In the genomic region with DNA sequence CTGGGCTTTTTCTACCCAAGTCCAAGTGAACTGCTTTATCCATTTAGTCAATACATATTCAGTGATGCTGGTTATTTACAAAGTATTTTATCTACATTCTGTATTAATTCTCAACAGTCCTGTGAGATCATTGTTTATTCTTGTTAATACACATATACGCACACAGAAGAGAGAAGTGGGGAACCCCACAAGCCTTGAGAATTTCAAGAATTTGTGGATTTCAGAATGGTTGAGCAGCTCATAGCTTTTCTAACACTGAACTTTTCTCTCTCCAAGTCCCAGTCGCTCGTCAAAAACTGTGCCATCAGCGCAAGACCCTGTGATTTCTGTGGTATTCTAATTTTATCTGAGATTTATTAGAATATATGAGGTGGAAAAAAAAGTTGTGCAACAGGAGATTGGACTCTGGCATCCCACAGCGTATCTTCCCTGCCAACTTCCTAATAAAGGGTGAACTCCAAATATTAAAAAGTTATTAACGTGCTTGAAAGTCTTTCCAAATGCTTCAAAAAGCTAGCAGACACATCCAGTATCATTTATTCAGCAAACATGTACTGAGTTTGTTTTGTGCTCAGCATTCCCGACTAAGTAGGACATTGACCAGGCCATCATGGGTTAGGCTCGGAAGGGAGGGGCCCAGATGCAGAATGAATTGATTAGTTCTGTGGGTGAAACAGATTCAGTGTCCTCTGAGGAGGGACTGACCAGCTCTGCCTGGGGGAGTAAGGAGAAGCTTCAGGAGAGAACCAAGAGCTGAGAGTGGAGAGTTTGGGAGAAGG, we compare ENCODE assay signal across 12 cellular contexts.
DNase-seq lines count a peak whose midpoint lies in the region; ATAC-seq, FAIRE-seq and TF ChIP-seq lines count a peak whose summit lies in the region.
"Had no signal": no experiment of that assay in that cellular context is flagged by ENCODE, and none has a peak within 500 bp of the region (broad histone marks: within the 10 kb centered on the region; RNA-seq: fewer than 3 reads in every experiment).

No MANE protein-coding gene starts in this region.

- H4K5ac ChIP-seq in IMR-90 (ENCODE audit: low read depth, low read length) (peak overlapping the region; percentile 42; the same call in 1 of the 2 replicates), H1 (ENCODE audit: insufficient read length, low read depth, low read length) (no peak overlapping the region)

- H3K18ac ChIP-seq in IMR-90 (ENCODE audit: low read depth, low read length) (peak overlapping the region; percentile 87), H1 (ENCODE audit: extremely low read depth, low read length) (no peak overlapping the region)

- H2AK5ac ChIP-seq in IMR-90 (ENCODE audit: low read depth, low read length) (peak overlapping the region; percentile 81), H1 (ENCODE audit: low read depth, low read length) (0 out of 2 replicates have a peak overlapping the region, but pooled peaks have one; percentile 14)

- H3K79me1 ChIP-seq in IMR-90 (ENCODE audit: low read depth in 1 of 2, low read length in 2 of 2) = peaks cover 25 to 82% of the 10 kb centered on the region in 2 experiments
- H3K79me1 ChIP-seq in H1 (ENCODE audit: low read depth, low read length) = no peaks in the 10 kb centered on the region

- DNase-seq in IMR-90 (peak; percentile 91), H1 (ENCODE audit: low read depth in 1 of 2, low spot score in 2 of 2) (no peak), testis (no peak), KG1 (lab: John Stamatoyannopoulos, UW) (no peak)
- DNase-seq in activated CD4-positive, alpha-beta T cell treated with anti-CD3 and anti-CD28 coated beads, Interleukin-2, amount 50 U/mL, for 1 hour = no peak
- DNase-seq in stimulated activated naive CD4-positive, alpha-beta T cell treated with Interleukin-2 at 50 U/mL for 16 hours (lab: John Stamatoyannopoulos, UW) = no peak
- DNase-seq: activated B cell treated with CpG ODN at 0.5 μM for 24 hours; activated naive CD8-positive, alpha-beta T cell treated with anti-CD3 and anti-CD28 coated beads, Interleukin-2, amount 10 ng/mL, durations not matched to agents 7 days and 5 days; C1 segment of cervical spinal cord; DMS79 had no signal

- H3K27me3 ChIP-seq in IMR-90 (ENCODE audit: control insufficient read depth, insufficient read depth, low read length) (no peaks in the 10 kb centered on the region), H1 (replicated peaks in 1 of 4; ENCODE audit: control insufficient read depth in 3 of 4, extremely low read depth in 1 of 4, insufficient read depth in 3 of 4, low read length in 3 of 4) (no peaks in the 10 kb centered on the region), muscle layer of colon (ENCODE audit: control insufficient read depth in 1 of 2, insufficient read depth in 2 of 2, low read length in 2 of 2) (no peaks in the 10 kb centered on the region), testis (no peaks in the 10 kb centered on the region)

- peaks cover 0 to 25% of the 10 kb centered on the region in 2 experiments; a peak in 2 of 4 replicates for H3K79me2 ChIP-seq in H1 (ENCODE audit: control insufficient read depth in 1 of 2, insufficient read depth in 2 of 2, low read length in 2 of 2)

- H2BK20ac ChIP-seq in IMR-90 (ENCODE audit: low read depth, low read length) (peak overlapping the region; percentile 75), H1 (ENCODE audit: low read length) (peak overlapping the region; percentile 77; the same call in 1 of the 2 replicates)

- CTCF ChIA-PET in IMR-90 (lab: Yijun Ruan, JAX) (no interaction called here), H1 (lab: Charles Lee; ENCODE audit: partially characterized antibody) (interaction anchor here (0.6 to 4.9 kb wide), 5 partner anchors 8 to 351 kb away, joined by 3 to 26 read pairs (median 4); no protein-coding TSS in a partner anchor)

- H3K14ac ChIP-seq in IMR-90 (replicated peaks; ENCODE audit: low read depth, low read length) (peak overlapping the region; percentile 81), H1 (ENCODE audit: insufficient read length) (no peak overlapping the region)

- H3K56ac ChIP-seq in IMR-90 (ENCODE audit: extremely low read depth, insufficient read depth, low read length) (peak overlapping the region; percentile 64; the same call in 1 of the 2 replicates), H1 (replicated peaks; ENCODE audit: insufficient read length, low read depth, low read length) (no peak overlapping the region)

- no peak for FAIRE-seq in H1 (lab: Jason Lieb, UNC)

- ATAC-seq in IMR-90 (ENCODE audit: low read depth) (peak; percentile 64), GM18517 (IDR thresholded peaks at IDR 0.05; ENCODE audit: unreplicated experiment) (no peak)

- H4K8ac ChIP-seq in IMR-90 (ENCODE audit: low read depth in 2 of 2, low read length in 2 of 2) (peak overlapping the region; percentile 70 to 85), H1 (ENCODE audit: extremely low read depth, insufficient read depth, low read length) (no peak overlapping the region)

- peak overlapping the region; percentile 92 for H3K4ac ChIP-seq in IMR-90 (ENCODE audit: low read depth, low read length)
- no peak overlapping the region for H3K4ac ChIP-seq in H1 (replicated peaks; ENCODE audit: insufficient read length, low read depth, low read length)

- POLR2A ChIA-PET in IMR-90 (lab: Charles Lee; ENCODE audit: unreplicated experiment) = interaction anchor here (0.6 to 0.8 kb wide), 2 partner anchors 10 to 13 kb away, joined by 3 read pairs; no protein-coding TSS in a partner anchor
- POLR2A ChIA-PET in H1 (lab: Charles Lee; ENCODE audit: partially characterized antibody) = interaction anchor here (0.9 to 1.7 kb wide), 3 partner anchors 8 to 12 kb away, joined by 3 to 15 read pairs (median 4); no protein-coding TSS in a partner anchor

- 0 out of 2 replicates have a peak overlapping the region, but pooled peaks have one; percentile 31 for H2BK12ac ChIP-seq in H1 (ENCODE audit: low read depth, low read length)

- H3K23me2 ChIP-seq in H1 (ENCODE audit: low read depth, low read length) = no peaks in the 10 kb centered on the region

- H2BK120ac ChIP-seq in IMR-90 (ENCODE audit: low read depth, low read length) (peak overlapping the region; percentile 84), H1 (replicated peaks; ENCODE audit: low read depth, low read length) (no peak overlapping the region)

- no TSS peak for BruUV-seq in IMR-90 (replicated peaks; lab: Mats Ljungman, UMichigan)

- H3K36me3 ChIP-seq in IMR-90 (ENCODE audit: control insufficient read depth, insufficient read depth, low read length) = peaks cover 15% of the 10 kb centered on the region
- H3K36me3 ChIP-seq in H1 (ENCODE audit: control insufficient read depth in 2 of 4, insufficient read depth in 4 of 4, low read length in 3 of 4) = no peaks in the 10 kb centered on the region
- peaks cover 15% of the 10 kb centered on the region for H3K36me3 ChIP-seq in muscle layer of colon (ENCODE audit: insufficient read depth, low read length)
- no peaks in the 10 kb centered on the region for H3K36me3 ChIP-seq in testis (ENCODE audit: low read depth, missing control alignments)

- H3K9me3 ChIP-seq in IMR-90 (ENCODE audit: control insufficient read depth, insufficient read depth, low read length) = no peaks in the 10 kb centered on the region
- no peaks in the 10 kb centered on the region for H3K9me3 ChIP-seq in H1 (ENCODE audit: insufficient read depth in 2 of 2, low read depth in 1 of 2, low read length in 1 of 2)
- H3K9me3 ChIP-seq in muscle layer of colon (ENCODE audit: low read length) = no peaks in the 10 kb centered on the region
- H3K9me3 ChIP-seq in testis = no peaks in the 10 kb centered on the region

- TF ChIP-seq POLR2A in IMR-90 (IDR thresholded peaks at IDR 0.05; ENCODE audit: low read depth, low read length) (no peak), H1 (IDR thresholded peaks at IDR 0.05; ENCODE audit: control extremely low read depth in 1 of 2, low read depth in 2 of 2, low read length in 2 of 2) (no peak), testis (IDR thresholded peaks at IDR 0.05) (no peak)

- no peak for TF ChIP-seq EP300 in H1 (IDR thresholded peaks at IDR 0.05; ENCODE audit: borderline replicate concordance in 1 of 2, low read depth in 2 of 2, low read length in 2 of 2)

- H2BK15ac ChIP-seq in IMR-90 (ENCODE audit: low read depth, low read length) (peak overlapping the region; percentile 67; the same call in 2 of the 3 replicates), H1 (ENCODE audit: low read length) (no peak overlapping the region)

- H2AFZ ChIP-seq in IMR-90 (replicated peaks; ENCODE audit: low read length, poor library complexity) (peak overlapping the region; percentile 10), H1 (ENCODE audit: low read length) (no peak overlapping the region)

- TF ChIP-seq CTCF in IMR-90 (conservative IDR thresholded peaks at IDR 0.05; ENCODE audit: low read depth, low read length) = no peak
- TF ChIP-seq CTCF in H1 (IDR thresholded peaks at IDR 0.05; ENCODE audit: control extremely low read depth in 1 of 3, insufficient read depth in 1 of 3, low read depth in 1 of 3, low read length in 3 of 3) = no peak
- no peak for TF ChIP-seq CTCF in testis (IDR thresholded peaks at IDR 0.05)

- H3K4me2 ChIP-seq in IMR-90 (ENCODE audit: low read depth, low read length) = peak overlapping the region; percentile 70
- H3K4me2 ChIP-seq in H1 (ENCODE audit: insufficient read depth in 1 of 2, low read depth in 2 of 2, low read length in 2 of 2) = no peak overlapping the region

- in situ Hi-C loops in IMR-90 (cut with MboI; ENCODE audit: low sequenced_read_pairs) = no loop called here

- intact Hi-C loops in IMR-90 (cut with micrococcal nuclease) (loop anchor here (5.0 to 10.0 kb wide), 2 partner anchors 132 to 330 kb away; no protein-coding TSS in a partner anchor), testis (cut with DNase I; ENCODE audit: low total_unique reads) (no loop called here)

- dilution Hi-C loops in IMR-90 (cut with HindIII; ENCODE audit: low sequenced_read_pairs, unreplicated experiment) = no loop called here

- peak overlapping the region; percentile 62 for H3K9ac ChIP-seq in IMR-90 (ENCODE audit: low read depth, low read length)
- no peak overlapping the region for H3K9ac ChIP-seq in H1 (replicated peaks in 1 of 4; ENCODE audit: extremely low read depth in 1 of 4, low read depth in 3 of 4, low read length in 3 of 4)
- H3K9ac ChIP-seq in muscle layer of colon (ENCODE audit: low read length) = no peak overlapping the region

- H3K4me1 ChIP-seq in IMR-90 (ENCODE audit: control insufficient read depth, insufficient read depth, low read length) = peaks cover 29% of the 10 kb centered on the region
- peaks cover 14 to 50% (median 27%) of the 10 kb centered on the region in 4 experiments for H3K4me1 ChIP-seq in H1 (replicated peaks in 1 of 4; ENCODE audit: control insufficient read depth in 3 of 4, insufficient read depth in 4 of 4, low read length in 3 of 4)
- peaks cover 91% of the 10 kb centered on the region for H3K4me1 ChIP-seq in muscle layer of colon (ENCODE audit: insufficient read depth, low read length)
- peaks cover 49% of the 10 kb centered on the region for H3K4me1 ChIP-seq in testis

- H4K20me1 ChIP-seq in IMR-90 (ENCODE audit: insufficient read depth, low read length) (peaks cover 58% of the 10 kb centered on the region), H1 (replicated peaks in 1 of 2; ENCODE audit: control insufficient read depth in 1 of 2, insufficient read depth in 2 of 2, low read length in 2 of 2) (no peaks in the 10 kb centered on the region)

- peak overlapping the region; percentile 85 for H3K27ac ChIP-seq in IMR-90 (ENCODE audit: insufficient read depth, low read length)
- no peak overlapping the region for H3K27ac ChIP-seq in H1 (ENCODE audit: low read depth, low read length)
- H3K27ac ChIP-seq in muscle layer of colon (ENCODE audit: low read depth, low read length) = peak overlapping the region; percentile 65
- H3K27ac ChIP-seq in testis = peak overlapping the region; percentile 9 to 90

- peak overlapping the region; percentile 45 for H2AK9ac ChIP-seq in IMR-90 (replicated peaks; ENCODE audit: low read depth, low read length, poor library complexity)

- H3K9me1 ChIP-seq in IMR-90 (ENCODE audit: insufficient read depth, low read length) = peaks cover 25% of the 10 kb centered on the region

- peak overlapping the region; percentile 93 for H3K23ac ChIP-seq in IMR-90 (ENCODE audit: low read depth, low read length)
- H3K23ac ChIP-seq in H1 (ENCODE audit: insufficient read length) = no peak overlapping the region

- WGBS in IMR-90 (ENCODE audit: extremely low coverage in 2 of 2, insufficient read length in 1 of 2), 2 experiments = 57% methylated on average over 3 of the region's 8 CpGs; no CpG with 5 or more reads in 1 of the 2 experiments
- 81% methylated on average over 8 of the region's 8 CpGs; no CpG with 5 or more reads in 1 of the 2 experiments for WGBS in H1 (ENCODE audit: extremely low coverage in 1 of 2, insufficient coverage in 1 of 2, insufficient read length in 1 of 2, insufficient replicate concordance in 2 of 2, low coverage in 1 of 2, low lambda C conversion rate in 2 of 2, missing lambda C conversion rate in 1 of 2), 2 experiments
- WGBS in testis, 2 donors = 55 to 64% methylated on average over 8 of the region's 8 CpGs

- H2BK5ac ChIP-seq in IMR-90 (ENCODE audit: low read depth, low read length, poor library complexity, severe bottlenecking) (peak overlapping the region; percentile 81), H1 (ENCODE audit: low read depth, low read length) (peak overlapping the region; percentile 36; the same call in 1 of the 2 replicates)

- H4K91ac ChIP-seq in IMR-90 (ENCODE audit: insufficient read depth, low read depth, low read length) (peak overlapping the region; percentile 89), H1 (replicated peaks; ENCODE audit: insufficient read length, low read length) (no peak overlapping the region)

- H3K4me3 ChIP-seq in IMR-90 (ENCODE audit: insufficient read depth, low read depth, low read length) = no peak overlapping the region
- no peak overlapping the region for H3K4me3 ChIP-seq in H1 (ENCODE audit: extremely low read depth in 1 of 4, insufficient read depth in 2 of 4, low read depth in 3 of 4, low read length in 4 of 4)
- no peak overlapping the region for H3K4me3 ChIP-seq in muscle layer of colon (ENCODE audit: low read depth in 1 of 2, low read length in 2 of 2)
- no peak overlapping the region for H3K4me3 ChIP-seq in testis

- TF ChIP-seq RAD21 in IMR-90 (IDR thresholded peaks at IDR 0.05; ENCODE audit: low read length) (no peak), H1 (IDR thresholded peaks at IDR 0.05 in 1 of 2, conservative IDR thresholded peaks at IDR 0.05 in 1 of 2; ENCODE audit: low read depth in 2 of 2, low read length in 2 of 2) (no peak)
